In genomic region chr17:73201215-73202069, GRCh38 we compare ENCODE assay signal across 19 cellular contexts. TPM values are rescaled to one million over a fixed set of nuclear protein-coding genes. Genes with fewer than 3 reads are reported as not detected.
DNase-seq lines count a peak whose midpoint lies in the region; ATAC-seq, FAIRE-seq and TF ChIP-seq lines count a peak whose summit lies in the region.
"Had no signal": no experiment of that assay in that cellular context is flagged by ENCODE, and none has a peak within 500 bp of the region (broad histone marks: within the 10 kb centered on the region; RNA-seq: fewer than 3 reads in every experiment).

No MANE protein-coding gene starts in this region.

- H3K79me1 ChIP-seq in mesenchymal stem cell (replicated peaks; ENCODE audit: low read length, poor library complexity, severe bottlenecking), result peaks cover 44% of the 10 kb centered on the region

- POLR2A ChIA-PET in CD4-positive, alpha-beta memory T cell (lab: Charles Lee; ENCODE audit: partially characterized antibody), result interaction anchor here (1.2 to 3.1 kb wide), 3 partner anchors 9 to 31 kb away, joined by 4 to 13 read pairs (median 5); partner anchors contain the start of gene COG1
- POLR2A ChIA-PET in K562 (lab: Yijun Ruan, JAX), result interaction anchor here (0.6 to 2.8 kb wide), 7 partner anchors 9 to 498 kb away, joined by 3 to 14 read pairs (median 6); partner anchors contain the start of gene COG1

- intact Hi-C loops in CD4-positive, alpha-beta memory T cell (cut with micrococcal nuclease), result no loop called here
- intact Hi-C loops in K562 (cut with micrococcal nuclease), result no loop called here
- intact Hi-C loops in activated CD4-positive, alpha-beta T cell treated with anti-CD3 and anti-CD28 coated beads, Interleukin-2, amount 10 ng/mL, durations not matched to agents 24 days and 14 days (cut with micrococcal nuclease), result no loop called here

- in situ Hi-C loops in K562 (cut with MboI), result no loop called here

- 59% methylated on average over 19 of the region's 19 CpGs for WGBS in K562 (ENCODE audit: insufficient coverage, low coverage, missing lambda C conversion rate)
- 88% methylated on average over 18 of the region's 19 CpGs for WGBS in mesenchymal stem cell

- no peaks in the 10 kb centered on the region for H3K79me2 ChIP-seq in K562 (ENCODE audit: control insufficient read depth, insufficient read depth, low read length)

- no TSS peak for BruUV-seq in K562 (replicated peaks; lab: Mats Ljungman, UMichigan)

- H2BK120ac ChIP-seq in mesenchymal stem cell (ENCODE audit: low read depth, low read length), result no peak overlapping the region

- peaks cover 83% of the 10 kb centered on the region for H3K36me3 ChIP-seq in CD4-positive, alpha-beta memory T cell (ENCODE audit: insufficient read depth, low read length)
- peaks cover 98% of the 10 kb centered on the region for H3K36me3 ChIP-seq in K562 (ENCODE audit: control insufficient read depth, insufficient read depth, low read length)
- peaks cover 75 to 95% of the 10 kb centered on the region in 2 experiments for H3K36me3 ChIP-seq in mesenchymal stem cell (ENCODE audit: control insufficient read depth in 1 of 2, insufficient read depth in 2 of 2, low read depth in 1 of 2, low read length in 2 of 2)

- H2BK5ac ChIP-seq in mesenchymal stem cell (ENCODE audit: low read depth, low read length, poor library complexity, severe bottlenecking), result no peak overlapping the region

- TF ChIP-seq CTCF in HFFc6 (IDR thresholded peaks at IDR 0.05), result no peak
- no peak for TF ChIP-seq CTCF in K562 (IDR thresholded peaks at IDR 0.05 in 2 of 3, conservative IDR thresholded peaks at IDR 0.05 in 1 of 3; ENCODE audit: insufficient read depth in 2 of 3, low read depth in 1 of 3, low read length in 3 of 3)

- TF ChIP-seq POLR2A in K562 (conservative IDR thresholded peaks at IDR 0.05), result no peak

- peaks cover 20% of the 10 kb centered on the region for H4K20me1 ChIP-seq in K562 (replicated peaks; ENCODE audit: control insufficient read depth, insufficient read depth, low read length)

- peak; percentile 63 for ATAC-seq in K562
- no peak for ATAC-seq in HG03280 (IDR thresholded peaks at IDR 0.05; ENCODE audit: unreplicated experiment)
- ATAC-seq: activated naive CD4-positive, alpha-beta T cell treated with anti-CD3 and anti-CD28 coated beads, Interleukin-2, amount 50 U/mL, for 72 hours; foreskin keratinocyte; GM23338 had no signal

- H2AFZ ChIP-seq in K562 (ENCODE audit: low read depth, low read length) (no peak overlapping the region), mesenchymal stem cell (ENCODE audit: low read depth, low read length) (no peak overlapping the region)
- H2AFZ ChIP-seq: GM23338 had no signal

- no peak overlapping the region for H3K4ac ChIP-seq in mesenchymal stem cell (ENCODE audit: low read depth in 1 of 2, low read length in 2 of 2)

- H3K27ac Mint-ChIP-seq in CD4-positive, alpha-beta memory T cell, result peak overlapping the region in 4 of 7 donors; percentile 5 to 68 (median 28)
- H3K27ac Mint-ChIP-seq in HFFc6, result peak overlapping the region; percentile 54; the same call in 1 of the 2 replicates
- no peak overlapping the region for H3K27ac Mint-ChIP-seq in activated CD4-positive, alpha-beta T cell treated with anti-CD3 and anti-CD28 coated beads, Interleukin-2, amount 10 ng/mL, durations not matched to agents 24 days and 14 days
- H3K27ac Mint-ChIP-seq: activated B cell treated with CpG ODN at 0.5 μM for 24 hours; activated naive CD4-positive, alpha-beta T cell treated with anti-CD3 and anti-CD28 coated beads, Interleukin-2, amount 50 U/mL, for 72 hours; GM23338 had no signal

- H2AK5ac ChIP-seq in mesenchymal stem cell (ENCODE audit: low read length, severe bottlenecking), result no peak overlapping the region

- H3K4me1 Mint-ChIP-seq in CD4-positive, alpha-beta memory T cell, result peaks cover 20 to 42% (median 33%) of the 10 kb centered on the region in 4 donors
- peaks cover 33% of the 10 kb centered on the region for H3K4me1 Mint-ChIP-seq in HFFc6 (ENCODE audit: low read depth)
- H3K4me1 Mint-ChIP-seq in activated CD4-positive, alpha-beta T cell treated with anti-CD3 and anti-CD28 coated beads, Interleukin-2, amount 10 ng/mL, durations not matched to agents 24 days and 14 days, result peaks cover 18% of the 10 kb centered on the region
- H3K4me1 Mint-ChIP-seq: activated B cell treated with CpG ODN at 0.5 μM for 24 hours had no signal

- no peaks in the 10 kb centered on the region for H3K27me3 ChIP-seq in CD4-positive, alpha-beta memory T cell (ENCODE audit: insufficient read depth, low read length)
- H3K27me3 ChIP-seq in K562 (ENCODE audit: control insufficient read depth in 2 of 2, insufficient read depth in 2 of 2, low read length in 2 of 2) (no peaks in the 10 kb centered on the region), mesenchymal stem cell (ENCODE audit: control insufficient read depth in 1 of 2, insufficient read depth in 1 of 2, low read length in 2 of 2) (no peaks in the 10 kb centered on the region)
- H3K27me3 ChIP-seq: foreskin keratinocyte, sigmoid colon had no signal

- no peak overlapping the region; a peak in 1 of 4 replicates for H3K9ac ChIP-seq in K562 (ENCODE audit: insufficient read depth in 1 of 2, low read depth in 2 of 2, low read length in 2 of 2)
- H3K9ac ChIP-seq in mesenchymal stem cell (ENCODE audit: low read length), result no peak overlapping the region

- H4K8ac ChIP-seq in mesenchymal stem cell (ENCODE audit: low read length), result no peak overlapping the region

- H3K9me3 ChIP-seq in CD4-positive, alpha-beta memory T cell (ENCODE audit: control insufficient read depth in 1 of 2, low read length in 2 of 2), result no peaks in the 10 kb centered on the region
- H3K9me3 ChIP-seq in K562 (replicated peaks; ENCODE audit: control insufficient read depth, insufficient read depth, low read depth, low read length) (no peaks in the 10 kb centered on the region; the same call in 1 of the 2 replicates), mesenchymal stem cell (ENCODE audit: control insufficient read depth, low read length) (no peaks in the 10 kb centered on the region)
- H3K9me3 ChIP-seq: sigmoid colon had no signal

- H2BK15ac ChIP-seq in mesenchymal stem cell (ENCODE audit: low read depth, poor library complexity, severe bottlenecking), result no peak overlapping the region

- CTCF ChIA-PET in CD4-positive, alpha-beta memory T cell (lab: Charles Lee; ENCODE audit: partially characterized antibody), result interaction anchor here (1.5 to 1.7 kb wide), 2 partner anchors 10 to 57 kb away, joined by 3 to 4 read pairs; no protein-coding TSS in a partner anchor
- CTCF ChIA-PET in K562 (lab: Yijun Ruan, JAX; ENCODE audit: low intra/inter-chr PET ratio), result no interaction called here

- H3K27me3 Mint-ChIP-seq in CD4-positive, alpha-beta memory T cell, result no peaks in the 10 kb centered on the region
- H3K27me3 Mint-ChIP-seq in HFFc6 (ENCODE audit: insufficient read depth), result no peaks in the 10 kb centered on the region; the same call in 1 of the 2 replicates
- H3K27me3 Mint-ChIP-seq in activated CD4-positive, alpha-beta T cell treated with anti-CD3 and anti-CD28 coated beads, Interleukin-2, amount 10 ng/mL, durations not matched to agents 24 days and 14 days, result no peaks in the 10 kb centered on the region
- H3K27me3 Mint-ChIP-seq: activated B cell treated with CpG ODN at 0.5 μM for 24 hours had no signal

- no peak overlapping the region for H3K18ac ChIP-seq in mesenchymal stem cell (ENCODE audit: low read depth in 1 of 2, low read length in 2 of 2)

- H3K4me3 ChIP-seq in CD4-positive, alpha-beta memory T cell (ENCODE audit: low read length in 2 of 2), result no peak overlapping the region
- no peak overlapping the region for H3K4me3 ChIP-seq in K562
- no peak overlapping the region for H3K4me3 ChIP-seq in mesenchymal stem cell (ENCODE audit: insufficient read depth in 1 of 2, low read depth in 1 of 2, low read length in 2 of 2)
- H3K4me3 ChIP-seq: GM23338, lung, sigmoid colon had no signal

- TF ChIP-seq RAD21 in K562 (CRISPR knock-in tag; conservative IDR thresholded peaks at IDR 0.05 in 1 of 2, IDR thresholded peaks at IDR 0.05 in 1 of 2), result no peak

- TF ChIP-seq EP300 in K562 (IDR thresholded peaks at IDR 0.05; ENCODE audit: low read length), result peak; percentile 41; the same call in 1 of the 2 replicates

- peak; percentile 93 for FAIRE-seq in K562 (lab: Jason Lieb, UNC)
- FAIRE-seq: endometrium had no signal

- no peak overlapping the region for H3K23ac ChIP-seq in mesenchymal stem cell (ENCODE audit: low read length in 2 of 2)

- H3K4me1 ChIP-seq in CD4-positive, alpha-beta memory T cell (ENCODE audit: insufficient read depth, low read length), result peaks cover 16% of the 10 kb centered on the region
- H3K4me1 ChIP-seq in K562 (replicated peaks in 1 of 2; ENCODE audit: control insufficient read depth in 2 of 2, insufficient read depth in 2 of 2, low read length in 2 of 2) (peaks cover 3 to 8% of the 10 kb centered on the region in 2 experiments; a peak in 3 of 5 replicates), mesenchymal stem cell (ENCODE audit: control insufficient read depth, insufficient read depth, low read depth, low read length) (peaks cover 19% of the 10 kb centered on the region)
- H3K4me1 ChIP-seq: foreskin keratinocyte had no signal

- peak overlapping the region; percentile 46 for H4K91ac ChIP-seq in mesenchymal stem cell (ENCODE audit: low read length)

- H3K4me2 ChIP-seq in K562 (ENCODE audit: insufficient read depth, low read length) (no peak overlapping the region; the same call in 1 of the 2 replicates), mesenchymal stem cell (ENCODE audit: low read length, poor library complexity, severe bottlenecking) (no peak overlapping the region)
- H3K4me2 ChIP-seq: GM23338 had no signal

- H3K27ac ChIP-seq in CD4-positive, alpha-beta memory T cell (ENCODE audit: low read depth, low read length), result no peak overlapping the region
- peak overlapping the region; percentile 36; the same call in 2 of the 3 replicates for H3K27ac ChIP-seq in K562 (ENCODE audit: extremely low read depth, low read depth, low read length)
- H3K27ac ChIP-seq in mesenchymal stem cell (ENCODE audit: low read length, poor library complexity, severe bottlenecking), result no peak overlapping the region
- H3K27ac ChIP-seq: foreskin keratinocyte, sigmoid colon had no signal

- H3K36me3 Mint-ChIP-seq in CD4-positive, alpha-beta memory T cell, result peaks cover 68 to 92% of the 10 kb centered on the region in 2 donors
- H3K36me3 Mint-ChIP-seq in HFFc6 (ENCODE audit: low read depth), result peaks cover 62% of the 10 kb centered on the region
- H3K36me3 Mint-ChIP-seq in activated CD4-positive, alpha-beta T cell treated with anti-CD3 and anti-CD28 coated beads, Interleukin-2, amount 10 ng/mL, durations not matched to agents 24 days and 14 days (ENCODE audit: low read depth), result peaks cover 73% of the 10 kb centered on the region

- peaks cover 4% of the 10 kb centered on the region for H3K9me1 ChIP-seq in K562 (ENCODE audit: control insufficient read depth, insufficient read depth, low read length)

- DNase-seq in CD4-positive, alpha-beta memory T cell, result no peak
- no peak for DNase-seq in HFFc6
- peak; percentile 72 to 76 (median 74) for DNase-seq in K562 (ENCODE audit: extremely low read depth in 1 of 4, low spot score in 3 of 4)
- DNase-seq in mesenchymal stem cell, result no peak
- DNase-seq in activated CD4-positive, alpha-beta T cell treated with anti-CD3 and anti-CD28 coated beads, Interleukin-2, amount 10 ng/mL, durations not matched to agents 24 days and 14 days, result no peak
- no peak for DNase-seq in NCI-H1694 treated with DMSO at 0.1 percent for 48 hours (lab: John Stamatoyannopoulos, UW)
- no peak for DNase-seq in NOMO-1 treated with DMSO at 0.1 percent for 48 hours (lab: John Stamatoyannopoulos, UW; ENCODE audit: unreplicated experiment)
- DNase-seq: activated B cell treated with CpG ODN at 0.5 μM for 24 hours; central memory CD4-positive, alpha-beta T cell; foreskin keratinocyte; NCI-H748 treated with DMSO at 0.1 percent for 48 hours; sigmoid colon had no signal

- no peak overlapping the region for H3K4me3 Mint-ChIP-seq in CD4-positive, alpha-beta memory T cell
- no peak overlapping the region for H3K4me3 Mint-ChIP-seq in HFFc6
- no peak overlapping the region for H3K4me3 Mint-ChIP-seq in activated CD4-positive, alpha-beta T cell treated with anti-CD3 and anti-CD28 coated beads, Interleukin-2, amount 10 ng/mL, durations not matched to agents 24 days and 14 days
- H3K4me3 Mint-ChIP-seq: activated B cell treated with CpG ODN at 0.5 μM for 24 hours, GM23338, neural crest cell had no signal

- H3K14ac ChIP-seq in mesenchymal stem cell (ENCODE audit: low read length in 2 of 2), result peak overlapping the region in 1 of 2 experiments; percentile 6

- no peaks in the 10 kb centered on the region for H3K9me3 Mint-ChIP-seq in CD4-positive, alpha-beta memory T cell
- no peaks in the 10 kb centered on the region for H3K9me3 Mint-ChIP-seq in HFFc6
- H3K9me3 Mint-ChIP-seq in activated CD4-positive, alpha-beta T cell treated with anti-CD3 and anti-CD28 coated beads, Interleukin-2, amount 10 ng/mL, durations not matched to agents 24 days and 14 days, result no peaks in the 10 kb centered on the region
- H3K9me3 Mint-ChIP-seq: activated B cell treated with CpG ODN at 0.5 μM for 24 hours; activated naive CD4-positive, alpha-beta T cell treated with anti-CD3 and anti-CD28 coated beads, Interleukin-2, amount 50 U/mL, for 72 hours; GM23338; neural crest cell had no signal

- no peak overlapping the region for H2BK12ac ChIP-seq in mesenchymal stem cell (ENCODE audit: low read length in 2 of 2)

RNA-seq across cellular contexts. Expression of gene COG1, which starts 8.6 kb away (rescaled TPM):
- 10 to 100 TPM; 76.2 to 81.6 TPM for total RNA-seq in CD4-positive, alpha-beta memory T cell
- 10 to 100 TPM; 13.1 to 38.1 TPM for polyA plus RNA-seq in CD4-positive, alpha-beta memory T cell
- 10 to 100 TPM; 47.3 to 59.0 (median 55.8) TPM for total RNA-seq in HFFc6 (2021; fragmentation: NEBNext Ultra II Directional; extraction: Animal tissue kit (Norgen Biotek cat#: 25700))
- total RNA-seq in K562 (2011; cell fraction: chromatin; rRNA removed; ENCODE audit: low replicate concordance), result 66.6 and 89.3 TPM in 2 replicates
- 46.7 and 60.0 TPM in 2 replicates for total RNA-seq in K562 (2011; cell fraction: nucleolus; rRNA removed)
- total RNA-seq in K562 (2011; cell fraction: nucleoplasm; rRNA removed), result 49.8 and 61.1 TPM in 2 replicates
- total RNA-seq in K562 (2014; rRNA removed) (10.8 and 16.6 TPM in 2 replicates), K562 (2014; rRNA removed; fragmentation: Illumina TruSeq; extraction: Trizol) (12.3 and 14.0 TPM in 2 replicates), K562 (2015; rRNA removed; fragmentation: Illumina TruSeq; extraction: Trizol) (13.8 and 18.5 TPM in 2 replicates), K562 (2021) (23.9 and 26.8 TPM in 2 replicates)
- polyA plus RNA-seq in K562 (2011; rRNA removed) (16.2 and 22.8 TPM in 2 replicates), K562 (2014; fragmentation: Illumina TruSeq; extraction: Trizol) (19.6 and 28.3 TPM in 2 replicates), K562 (2014; fragmentation: Nextera tagmentation; extraction: Ambion mirVana) (1 to 10 TPM; 9.5 to 9.9 TPM), K562 (2014; rRNA removed) (12.9 and 13.9 TPM in 2 replicates)
- polyA plus RNA-seq in K562 (2011; cell fraction: cytosol; rRNA removed), result 13.1 and 18.9 TPM in 2 replicates
- polyA plus RNA-seq in K562 (2011; cell fraction: nucleus; rRNA removed), result 55.2 and 65.8 TPM in 2 replicates
- 23.6 and 25.0 TPM in 2 replicates for polyA plus RNA-seq in K562 (2012)
- 20.6 and 23.9 TPM in 2 replicates for polyA minus RNA-seq in K562 (2011; rRNA and poly(A)+ RNA removed)
- polyA minus RNA-seq in K562 (2011; cell fraction: cytosol; rRNA and poly(A)+ RNA removed), result 15.8 and 17.8 TPM in 2 replicates
- polyA minus RNA-seq in K562 (2011; cell fraction: nucleus; rRNA and poly(A)+ RNA removed), result 42.4 and 45.0 TPM in 2 replicates
- polyA plus RNA-seq in mesenchymal stem cell (2013, experiment 1 of 2), result 39.7 TPM
- 37.5 TPM for polyA plus RNA-seq in mesenchymal stem cell (2013, experiment 2 of 2)
- 30.0 and 32.7 TPM in 2 replicates for total RNA-seq in activated CD4-positive, alpha-beta T cell treated with anti-CD3 and anti-CD28 coated beads, Interleukin-2, amount 10 ng/mL, durations not matched to agents 24 days and 14 days

RNA-seq across cellular contexts. Expression of gene SSTR2, which starts 36.6 kb away (rescaled TPM):
- not detected for total RNA-seq in CD4-positive, alpha-beta memory T cell
- polyA plus RNA-seq in CD4-positive, alpha-beta memory T cell, result not detected
- total RNA-seq in HFFc6 (2021; fragmentation: NEBNext Ultra II Directional; extraction: Animal tissue kit (Norgen Biotek cat#: 25700)), result under 1 TPM in 3 of 6 experiments, not detected in 3; 0.05 to 0.15 (median 0.05) TPM
- total RNA-seq in K562 (2011; cell fraction: chromatin; rRNA removed; ENCODE audit: low replicate concordance), result not detected in 2 replicates
- total RNA-seq in K562 (2011; cell fraction: nucleolus; rRNA removed), result not detected in 2 replicates
- total RNA-seq in K562 (2011; cell fraction: nucleoplasm; rRNA removed), result not detected in 2 replicates
- total RNA-seq in K562 (2014; rRNA removed), result not detected in 2 replicates
- not detected in 2 replicates for total RNA-seq in K562 (2014; rRNA removed; fragmentation: Illumina TruSeq; extraction: Trizol)
- total RNA-seq in K562 (2015; rRNA removed; fragmentation: Illumina TruSeq; extraction: Trizol), result not detected in 2 replicates
- total RNA-seq in K562 (2021), result not detected in 2 replicates
- polyA plus RNA-seq in K562 (2011; rRNA removed), result not detected in 2 replicates
- polyA plus RNA-seq in K562 (2011; cell fraction: cytosol; rRNA removed), result not detected in 2 replicates
- polyA plus RNA-seq in K562 (2011; cell fraction: nucleus; rRNA removed), result not detected in 2 replicates
- polyA plus RNA-seq in K562 (2012), result 0.04 TPM in 2 replicates
- not detected in 2 replicates for polyA plus RNA-seq in K562 (2014; fragmentation: Illumina TruSeq; extraction: Trizol)
- polyA plus RNA-seq in K562 (2014; fragmentation: Nextera tagmentation; extraction: Ambion mirVana), result under 1 TPM in 1 of 2 experiments, not detected in 1; 0.03 TPM
- not detected in 2 replicates for polyA plus RNA-seq in K562 (2014; rRNA removed)
- polyA minus RNA-seq in K562 (2011; rRNA and poly(A)+ RNA removed), result not detected in 2 replicates
- not detected in 2 replicates for polyA minus RNA-seq in K562 (2011; cell fraction: cytosol; rRNA and poly(A)+ RNA removed)
- polyA minus RNA-seq in K562 (2011; cell fraction: nucleus; rRNA and poly(A)+ RNA removed), result not detected in 2 replicates
- polyA plus RNA-seq in mesenchymal stem cell (2013, experiment 1 of 2), result 0.03 TPM
- 0.12 TPM for polyA plus RNA-seq in mesenchymal stem cell (2013, experiment 2 of 2)
- 0.66 and 0.96 TPM in 2 replicates for total RNA-seq in activated CD4-positive, alpha-beta T cell treated with anti-CD3 and anti-CD28 coated beads, Interleukin-2, amount 10 ng/mL, durations not matched to agents 24 days and 14 days
- total RNA-seq: foreskin keratinocyte had no signal
- polyA plus RNA-seq: BJ, foreskin keratinocyte had no signal

Comparison
In these comparisons a context has a peak if more than half of its experiments do, and no peak if none do; other contexts are left out.
1. DNase-seq: peak in K562 (4 of 4); none in CD4-positive, alpha-beta memory T cell (0 of 5), HFFc6 (single experiment), mesenchymal stem cell (single experiment), activated CD4-positive, alpha-beta T cell treated with anti-CD3 and anti-CD28 coated beads, Interleukin-2, amount 10 ng/mL, durations not matched to agents 24 days and 14 days (single experiment), NCI-H1694 treated with DMSO at 0.1 percent for 48 hours (single experiment) and NOMO-1 treated with DMSO at 0.1 percent for 48 hours (single experiment).